1 cellular context compared by ENCODE assay signal in the genomic region with DNA sequence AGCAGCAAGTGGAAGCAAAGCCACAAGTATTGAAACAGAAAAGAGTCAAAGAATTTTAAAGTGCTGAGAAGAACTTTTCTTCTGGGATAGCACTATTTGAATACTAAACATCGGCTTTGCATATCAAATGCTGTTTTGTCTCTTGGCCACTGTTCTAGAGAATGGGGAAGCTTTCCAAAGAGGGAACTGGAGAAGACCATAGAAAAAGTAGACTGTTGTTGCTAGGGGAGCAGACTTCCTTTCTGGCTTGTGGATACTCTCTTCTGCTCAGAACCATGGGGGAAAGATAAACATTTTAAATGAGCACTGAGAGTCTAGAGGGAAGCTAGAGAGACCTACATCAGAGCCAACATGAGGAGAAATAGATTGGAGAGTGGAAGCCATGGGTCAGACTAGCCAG.
TF ChIP-seq lines count a peak whose summit lies in the region.

No MANE protein-coding gene starts in this region.

TF ChIP-seq in WTC11, 78 proteins besides CTCF, POLR2A, EP300 and RAD21 (continued from another document):
- TF ChIP-seq, protein P1, sequence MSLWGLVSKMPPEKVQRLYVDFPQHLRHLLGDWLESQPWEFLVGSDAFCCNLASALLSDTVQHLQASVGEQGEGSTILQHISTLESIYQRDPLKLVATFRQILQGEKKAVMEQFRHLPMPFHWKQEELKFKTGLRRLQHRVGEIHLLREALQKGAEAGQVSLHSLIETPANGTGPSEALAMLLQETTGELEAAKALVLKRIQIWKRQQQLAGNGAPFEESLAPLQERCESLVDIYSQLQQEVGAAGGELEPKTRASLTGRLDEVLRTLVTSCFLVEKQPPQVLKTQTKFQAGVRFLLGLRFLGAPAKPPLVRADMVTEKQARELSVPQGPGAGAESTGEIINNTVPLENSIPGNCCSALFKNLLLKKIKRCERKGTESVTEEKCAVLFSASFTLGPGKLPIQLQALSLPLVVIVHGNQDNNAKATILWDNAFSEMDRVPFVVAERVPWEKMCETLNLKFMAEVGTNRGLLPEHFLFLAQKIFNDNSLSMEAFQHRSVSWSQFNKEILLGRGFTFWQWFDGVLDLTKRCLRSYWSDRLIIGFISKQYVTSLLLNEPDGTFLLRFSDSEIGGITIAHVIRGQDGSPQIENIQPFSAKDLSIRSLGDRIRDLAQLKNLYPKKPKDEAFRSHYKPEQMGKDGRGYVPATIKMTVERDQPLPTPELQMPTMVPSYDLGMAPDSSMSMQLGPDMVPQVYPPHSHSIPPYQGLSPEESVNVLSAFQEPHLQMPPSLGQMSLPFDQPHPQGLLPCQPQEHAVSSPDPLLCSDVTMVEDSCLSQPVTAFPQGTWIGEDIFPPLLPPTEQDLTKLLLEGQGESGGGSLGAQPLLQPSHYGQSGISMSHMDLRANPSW (CRISPR knock-in tag; conservative IDR thresholded peaks at IDR 0.05; ENCODE audit: low read depth): no peak
- TF ChIP-seq, protein P2, sequence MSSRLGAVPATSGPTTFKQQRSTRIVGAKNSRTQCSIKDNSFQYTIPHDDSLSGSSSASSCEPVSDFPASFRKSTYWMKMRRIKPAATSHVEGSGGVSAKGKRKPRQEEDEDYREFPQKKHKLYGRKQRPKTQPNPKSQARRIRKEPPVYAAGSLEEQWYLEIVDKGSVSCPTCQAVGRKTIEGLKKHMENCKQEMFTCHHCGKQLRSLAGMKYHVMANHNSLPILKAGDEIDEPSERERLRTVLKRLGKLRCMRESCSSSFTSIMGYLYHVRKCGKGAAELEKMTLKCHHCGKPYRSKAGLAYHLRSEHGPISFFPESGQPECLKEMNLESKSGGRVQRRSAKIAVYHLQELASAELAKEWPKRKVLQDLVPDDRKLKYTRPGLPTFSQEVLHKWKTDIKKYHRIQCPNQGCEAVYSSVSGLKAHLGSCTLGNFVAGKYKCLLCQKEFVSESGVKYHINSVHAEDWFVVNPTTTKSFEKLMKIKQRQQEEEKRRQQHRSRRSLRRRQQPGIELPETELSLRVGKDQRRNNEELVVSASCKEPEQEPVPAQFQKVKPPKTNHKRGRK (CRISPR knock-in tag; IDR thresholded peaks at IDR 0.05; ENCODE audit: borderline replicate concordance): no peak
- TF ChIP-seq MYBL2 (CRISPR knock-in tag; IDR thresholded peaks at IDR 0.05) (no peak), FOXP1 (CRISPR knock-in tag; IDR thresholded peaks at IDR 0.05; ENCODE audit: borderline replicate concordance) (no peak)
